ENCODE assay signal across 1 cellular context in genomic region chr13:48696676-48697075, GRCh38. TPM values are rescaled to one million over a fixed set of nuclear protein-coding genes. Genes with fewer than 3 reads are reported as not detected.
"Had no signal": no experiment of that assay in that cellular context is flagged by ENCODE, and none has a peak within 500 bp of the region (broad histone marks: within the 10 kb centered on the region; RNA-seq: fewer than 3 reads in every experiment).

No MANE protein-coding gene starts in this region.

RNA-seq across cellular contexts. Expression of gene CYSLTR2, which starts 42.9 kb away (rescaled TPM):
- total RNA-seq: WTC11 had no signal
